ENCODE assay signal across 8 cellular contexts in the genomic region with DNA sequence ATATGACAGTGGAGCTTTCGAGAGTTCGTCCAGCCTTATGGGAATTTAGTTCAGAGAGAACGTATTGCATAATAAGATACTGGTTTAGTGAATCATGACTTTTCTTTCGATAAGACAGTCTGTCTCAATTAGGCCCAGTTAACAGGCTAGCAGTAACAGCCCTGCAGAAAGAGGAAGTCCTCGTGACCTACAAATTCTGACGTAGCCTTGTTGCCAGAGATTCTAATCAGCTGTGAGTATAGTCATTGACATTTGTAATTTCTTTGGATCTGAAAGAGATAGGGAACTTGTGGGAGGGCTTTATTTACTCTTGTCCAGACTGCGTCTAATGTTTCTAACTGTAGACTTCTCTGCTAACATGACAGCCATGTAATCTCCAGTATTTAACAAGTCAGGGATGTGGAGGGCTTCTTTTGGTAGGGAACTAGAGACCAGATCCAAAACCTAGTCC. TPM values are rescaled to one million over a fixed set of nuclear protein-coding genes. Genes with fewer than 3 reads are reported as not detected.
A peak's percentile ranks its signal among the peaks of the same experiment; 100 is the strongest.
DNase-seq lines count a peak whose midpoint lies in the region; ATAC-seq and TF ChIP-seq lines count a peak whose summit lies in the region.

No MANE protein-coding gene starts in this region.

- TF ChIP-seq CTCF in C4-2B (conservative IDR thresholded peaks at IDR 0.05): no peak
- TF ChIP-seq CTCF in HEK293 (tag by site-specific recombination; IDR thresholded peaks at IDR 0.05): no peak
- TF ChIP-seq CTCF in left ventricle myocardium inferior (IDR thresholded peaks at IDR 0.05; ENCODE audit: borderline replicate concordance): no peak
- no peak for TF ChIP-seq CTCF in upper lobe of right lung (IDR thresholded peaks at IDR 0.05)
- TF ChIP-seq CTCF in nephron progenitor cell (IDR thresholded peaks at IDR 0.05): no peak

- H3K36me3 ChIP-seq in HEK293 (ENCODE audit: control insufficient read depth in 2 of 2, insufficient read depth in 1 of 2, low read length in 2 of 2) (no peaks in the 10 kb centered on the region), left ventricle myocardium inferior (no peaks in the 10 kb centered on the region), upper lobe of right lung (no peaks in the 10 kb centered on the region)

- intact Hi-C loops in left ventricle myocardium inferior (cut with micrococcal nuclease) (no loop called here), upper lobe of right lung (cut with DNase I) (no loop called here)

- H3K27ac ChIP-seq in C4-2B (peak overlapping the region; percentile 18; the same call in 1 of the 2 replicates), HEK293 (ENCODE audit: extremely low read depth, low read depth, low read length) (no peak overlapping the region), left ventricle myocardium inferior (replicated peaks) (peak overlapping the region; percentile 39), upper lobe of right lung (peak overlapping the region; percentile 61)

- H3K27me3 ChIP-seq in left ventricle myocardium inferior (ENCODE audit: low read depth) (no peaks in the 10 kb centered on the region), upper lobe of right lung (no peaks in the 10 kb centered on the region)

- H3K9me3 ChIP-seq in HEK293 (ENCODE audit: control insufficient read depth, insufficient read depth, low read depth, low read length) (no peaks in the 10 kb centered on the region), left ventricle myocardium inferior (replicated peaks) (no peaks in the 10 kb centered on the region), upper lobe of right lung (no peaks in the 10 kb centered on the region)

- H3K4me1 Mint-ChIP-seq in nephron progenitor cell: peaks cover 7% of the 10 kb centered on the region

- CTCF ChIA-PET in HEK293 (lab: Yijun Ruan, JAX) (interaction anchor here (0.6 kb wide), 1 partner anchor 100 kb away, joined by 4 read pairs; the partner anchor contains the start of gene SDAD1), HEK293T (lab: Yijun Ruan, JAX) (no interaction called here)

- no peaks in the 10 kb centered on the region for H3K4me1 ChIP-seq in HEK293 (ENCODE audit: control insufficient read depth, insufficient read depth, low read length)
- peaks cover 48% of the 10 kb centered on the region for H3K4me1 ChIP-seq in left ventricle myocardium inferior
- H3K4me1 ChIP-seq in upper lobe of right lung: peaks cover 9% of the 10 kb centered on the region

- H3K27me3 Mint-ChIP-seq in nephron progenitor cell (ENCODE audit: low read depth, poor library complexity): peaks cover 7% of the 10 kb centered on the region

- ATAC-seq in SK-N-SH treated with all-trans-retinoic acid at 6 μM for 48 hours: peak; percentile 76
- ATAC-seq in upper lobe of right lung: peak; percentile 93
- ATAC-seq in HG03039 (IDR thresholded peaks at IDR 0.05; ENCODE audit: unreplicated experiment): no peak

- POLR2A ChIA-PET in HEK293 (lab: Yijun Ruan, JAX) (no interaction called here), HEK293T (lab: Yijun Ruan, JAX) (no interaction called here)

- no peaks in the 10 kb centered on the region for H3K9me3 Mint-ChIP-seq in nephron progenitor cell

- H3K27ac Mint-ChIP-seq in nephron progenitor cell: no peak overlapping the region

- no peak overlapping the region for H3K4me3 Mint-ChIP-seq in nephron progenitor cell

- no peak for DNase-seq in left ventricle myocardium inferior
- DNase-seq in upper lobe of right lung: no peak
- DNase-seq in HEK293T (ENCODE audit: extremely low spot score): no peak
- DNase-seq in nephron progenitor cell: no peak

- H3K36me3 Mint-ChIP-seq in nephron progenitor cell (ENCODE audit: low read depth): no peaks in the 10 kb centered on the region

- no peak overlapping the region for H3K4me3 ChIP-seq in HEK293 (ENCODE audit: low read depth, low read length)
- no peak overlapping the region for H3K4me3 ChIP-seq in left ventricle myocardium inferior
- no peak overlapping the region for H3K4me3 ChIP-seq in upper lobe of right lung

TF ChIP-seq in HEK293, 187 proteins besides CTCF, POLR2A, EP300 and RAD21:
- TF ChIP-seq ZNF416 (tag by site-specific recombination; IDR thresholded peaks at IDR 0.05) (no peak), SETDB1 (IDR thresholded peaks at IDR 0.05; ENCODE audit: insufficient read length, low read length) (peak; percentile 9), ZBTB20 (tag by site-specific recombination; IDR thresholded peaks at IDR 0.05) (no peak), TRIM28 (IDR thresholded peaks at IDR 0.05; ENCODE audit: borderline replicate concordance, low read length) (peak; percentile 39; the same call in 1 of the 2 replicates)

TF ChIP-seq in SK-N-SH treated with all-trans-retinoic acid at 6 μM for 48 hours, 23 proteins besides CTCF, POLR2A, EP300 and RAD21:
- TF ChIP-seq, protein P1, sequence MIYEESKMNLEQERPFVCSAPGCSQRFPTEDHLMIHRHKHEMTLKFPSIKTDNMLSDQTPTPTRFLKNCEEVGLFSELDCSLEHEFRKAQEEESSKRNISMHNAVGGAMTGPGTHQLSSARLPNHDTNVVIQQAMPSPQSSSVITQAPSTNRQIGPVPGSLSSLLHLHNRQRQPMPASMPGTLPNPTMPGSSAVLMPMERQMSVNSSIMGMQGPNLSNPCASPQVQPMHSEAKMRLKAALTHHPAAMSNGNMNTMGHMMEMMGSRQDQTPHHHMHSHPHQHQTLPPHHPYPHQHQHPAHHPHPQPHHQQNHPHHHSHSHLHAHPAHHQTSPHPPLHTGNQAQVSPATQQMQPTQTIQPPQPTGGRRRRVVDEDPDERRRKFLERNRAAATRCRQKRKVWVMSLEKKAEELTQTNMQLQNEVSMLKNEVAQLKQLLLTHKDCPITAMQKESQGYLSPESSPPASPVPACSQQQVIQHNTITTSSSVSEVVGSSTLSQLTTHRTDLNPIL (CRISPR knock-in tag; IDR thresholded peaks at IDR 0.05; ENCODE audit: low read depth): 0 out of 2 replicates have a peak, but pooled peaks have one; percentile 29
- TF ChIP-seq ZNF8 (CRISPR knock-in tag; IDR thresholded peaks at IDR 0.05) (no peak), ISL1 (CRISPR knock-in tag; IDR thresholded peaks at IDR 0.05) (peak; percentile 57)

TF ChIP-seq in HEK293T, 16 proteins besides CTCF, POLR2A, EP300 and RAD21:
- TF ChIP-seq, protein P2, sequence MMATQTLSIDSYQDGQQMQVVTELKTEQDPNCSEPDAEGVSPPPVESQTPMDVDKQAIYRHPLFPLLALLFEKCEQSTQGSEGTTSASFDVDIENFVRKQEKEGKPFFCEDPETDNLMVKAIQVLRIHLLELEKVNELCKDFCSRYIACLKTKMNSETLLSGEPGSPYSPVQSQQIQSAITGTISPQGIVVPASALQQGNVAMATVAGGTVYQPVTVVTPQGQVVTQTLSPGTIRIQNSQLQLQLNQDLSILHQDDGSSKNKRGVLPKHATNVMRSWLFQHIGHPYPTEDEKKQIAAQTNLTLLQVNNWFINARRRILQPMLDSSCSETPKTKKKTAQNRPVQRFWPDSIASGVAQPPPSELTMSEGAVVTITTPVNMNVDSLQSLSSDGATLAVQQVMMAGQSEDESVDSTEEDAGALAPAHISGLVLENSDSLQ (IDR thresholded peaks at IDR 0.05): no peak
- TF ChIP-seq TARDBP (IDR thresholded peaks at IDR 0.05): no peak
- no peak for TF ChIP-seq LEF1 (IDR thresholded peaks at IDR 0.05; ENCODE audit: borderline replicate concordance)
- TF ChIP-seq ELF4 (IDR thresholded peaks at IDR 0.05): no peak
- TF ChIP-seq FOXA1 (IDR thresholded peaks at IDR 0.05): no peak
- no peak for TF ChIP-seq FOXM1 (IDR thresholded peaks at IDR 0.05; ENCODE audit: borderline replicate concordance)
- TF ChIP-seq SUZ12 (IDR thresholded peaks at IDR 0.05): no peak
- no peak for TF ChIP-seq NFRKB (IDR thresholded peaks at IDR 0.05)

RNA-seq across cellular contexts. Expression of gene ART3, which starts 15.8 kb away (rescaled TPM):
- 105 TPM for total RNA-seq in left ventricle myocardium inferior
- total RNA-seq in upper lobe of right lung: not detected

RNA-seq across cellular contexts. Expression of gene CXCL11, which starts 54.4 kb away (rescaled TPM):
- total RNA-seq in left ventricle myocardium inferior: not detected
- not detected for total RNA-seq in upper lobe of right lung

RNA-seq across cellular contexts. Expression of gene NUP54, which starts 57.9 kb away (rescaled TPM):
- total RNA-seq in left ventricle myocardium inferior: 18.0 TPM
- total RNA-seq in upper lobe of right lung: 38.2 TPM

Comparison
In these comparisons a context has a peak if more than half of its experiments do, and no peak if none do; other contexts are left out.
1. RNA of gene ART3, which starts 15.8 kb away (total RNA-seq): 105 TPM in left ventricle myocardium inferior (single experiment); not detected in upper lobe of right lung (single experiment); every median in the first group is over 10 times any median in the second.